8 cellular contexts compared by ENCODE assay signal in the genomic region with DNA sequence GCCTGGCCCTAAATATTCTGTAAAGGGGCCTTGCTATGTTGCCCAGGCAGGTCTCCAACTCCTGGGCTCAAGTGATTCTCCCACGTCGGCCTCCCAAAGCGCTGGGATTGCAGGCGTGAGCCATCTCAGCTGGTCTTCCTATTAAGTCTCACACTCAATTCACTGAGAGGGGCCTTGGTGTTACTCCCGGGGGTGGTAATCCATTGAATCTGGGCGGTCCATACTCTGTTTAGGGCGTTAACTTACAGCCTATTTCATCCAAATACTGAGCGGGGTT. TPM values are rescaled to one million over a fixed set of nuclear protein-coding genes. Genes with fewer than 3 reads are reported as not detected.
DNase-seq lines count a peak whose midpoint lies in the region; TF ChIP-seq lines count a peak whose summit lies in the region.

No MANE protein-coding gene starts in this region.

- peak overlapping the region; percentile 96 for H3K18ac ChIP-seq in trophoblast cell (ENCODE audit: low read length)

- peak overlapping the region; percentile 99 for H4K12ac ChIP-seq in trophoblast cell (ENCODE audit: low read depth, low read length)

- peaks cover 12% of the 10 kb centered on the region for H3K79me1 ChIP-seq in trophoblast cell (ENCODE audit: low read length)

- H3K27me3 ChIP-seq in fibroblast of lung (ENCODE audit: control insufficient read depth, insufficient read depth, low read length) (no peaks in the 10 kb centered on the region), trophoblast cell (ENCODE audit: insufficient read depth, low read length) (no peaks in the 10 kb centered on the region)

- H4K20me1 ChIP-seq in fibroblast of lung (ENCODE audit: control insufficient read depth, extremely low read depth, insufficient read depth, low read length): no peaks in the 10 kb centered on the region

- H4K8ac ChIP-seq in trophoblast cell (ENCODE audit: low read depth, low read length): peak overlapping the region; percentile 100

- no CpG with 5 or more reads among the region's 8 CpGs for WGBS in trophoblast cell (ENCODE audit: extremely low coverage, insufficient coverage, insufficient read length)

- H3K36me3 ChIP-seq in ES-I3 (ENCODE audit: insufficient read depth, low read length) (peaks cover 14% of the 10 kb centered on the region), SK-N-MC (ENCODE audit: insufficient read depth, low read length) (peaks cover 78% of the 10 kb centered on the region), fibroblast of lung (ENCODE audit: control insufficient read depth, insufficient read depth, low read length) (peaks cover 27% of the 10 kb centered on the region), trophoblast cell (ENCODE audit: control insufficient read depth in 1 of 2, insufficient read depth in 2 of 2, low read length in 2 of 2) (peaks cover 51 to 56% of the 10 kb centered on the region in 2 experiments)

- H3K4me2 ChIP-seq in fibroblast of lung (ENCODE audit: extremely low read depth, insufficient read depth, low read length) (peak overlapping the region; percentile 84), trophoblast cell (ENCODE audit: low read length) (peak overlapping the region; percentile 85)

- no peak for DNase-seq in SK-N-MC (ENCODE audit: low read depth, low spot score)
- no peak for DNase-seq in fibroblast of lung (ENCODE audit: low read depth in 2 of 2)
- no peak for DNase-seq in trophoblast cell
- DNase-seq in stimulated activated naive CD4-positive, alpha-beta T cell treated with Interleukin-2 at 50 U/mL for 16 hours (lab: John Stamatoyannopoulos, UW): no peak
- no peak for DNase-seq in nucleus accumbens (lab: John Stamatoyannopoulos, UW)
- DNase-seq in SKM-1 treated with dmso at 0.1 percent for 144 hours (lab: John Stamatoyannopoulos, UW; ENCODE audit: unreplicated experiment): no peak
- DNase-seq in NCI-H187 (lab: John Stamatoyannopoulos, UW): no peak

- H3K79me2 ChIP-seq in fibroblast of lung (ENCODE audit: control insufficient read depth, insufficient read depth, low read length) (peaks cover 61% of the 10 kb centered on the region), trophoblast cell (ENCODE audit: control insufficient read depth, insufficient read depth, low read length, poor library complexity) (peaks cover 28% of the 10 kb centered on the region)

- H3K9me3 ChIP-seq in ES-I3 (ENCODE audit: control insufficient read depth, insufficient read depth, low read length): no peaks in the 10 kb centered on the region
- H3K9me3 ChIP-seq in SK-N-MC (ENCODE audit: low read depth, low read length): no peaks in the 10 kb centered on the region
- no peaks in the 10 kb centered on the region for H3K9me3 ChIP-seq in fibroblast of lung (ENCODE audit: control insufficient read depth, insufficient read depth, low read depth, low read length)
- no peaks in the 10 kb centered on the region for H3K9me3 ChIP-seq in trophoblast cell (ENCODE audit: insufficient read depth, low read depth, low read length)

- H3K4me1 ChIP-seq in ES-I3 (ENCODE audit: insufficient read depth, low read length): peaks cover 7% of the 10 kb centered on the region; the same call in 1 of the 2 replicates
- peaks cover 6% of the 10 kb centered on the region for H3K4me1 ChIP-seq in fibroblast of lung (ENCODE audit: control insufficient read depth, extremely low read depth, insufficient read depth, low read length)
- peaks cover 5 to 10% of the 10 kb centered on the region in 2 experiments for H3K4me1 ChIP-seq in trophoblast cell (ENCODE audit: control insufficient read depth in 1 of 2, insufficient read depth in 2 of 2, low read length in 2 of 2)

- peak overlapping the region; percentile 89 for H2AK5ac ChIP-seq in trophoblast cell (ENCODE audit: low read length)

- H3K14ac ChIP-seq in trophoblast cell (ENCODE audit: low read length): peak overlapping the region; percentile 99

- no peak overlapping the region for H2BK12ac ChIP-seq in trophoblast cell (ENCODE audit: low read length)

- peak overlapping the region; percentile 91 for H3K4ac ChIP-seq in trophoblast cell (ENCODE audit: low read depth, low read length)

- H3K9ac ChIP-seq in ES-I3 (ENCODE audit: low read depth, low read length): peak overlapping the region; percentile 66
- H3K9ac ChIP-seq in SK-N-MC (ENCODE audit: insufficient read length): peak overlapping the region; percentile 92
- peak overlapping the region; percentile 88 for H3K9ac ChIP-seq in fibroblast of lung (ENCODE audit: insufficient read depth, low read length)
- H3K9ac ChIP-seq in trophoblast cell (ENCODE audit: low read length): peak overlapping the region; percentile 98

- TF ChIP-seq CTCF in fibroblast of lung (conservative IDR thresholded peaks at IDR 0.05 in 1 of 2, IDR thresholded peaks at IDR 0.05 in 1 of 2; ENCODE audit: low read depth in 1 of 2, low read length in 2 of 2): no peak

- H3K4me3 ChIP-seq in SK-N-MC: peak overlapping the region; percentile 90
- H3K4me3 ChIP-seq in fibroblast of lung (replicated peaks in 1 of 4; ENCODE audit: control extremely low read depth in 1 of 4, insufficient read depth in 1 of 4, low read depth in 3 of 4, low read length in 4 of 4): peak overlapping the region; percentile 51 to 95 (median 75)
- H3K4me3 ChIP-seq in trophoblast cell (ENCODE audit: low read depth, low read length): no peak overlapping the region

- H4K91ac ChIP-seq in trophoblast cell (ENCODE audit: low read depth, low read length): peak overlapping the region; percentile 97

- peak overlapping the region; percentile 96 for H3K27ac ChIP-seq in SK-N-MC
- H3K27ac ChIP-seq in fibroblast of lung (ENCODE audit: insufficient read depth, low read length): peak overlapping the region; percentile 92
- H3K27ac ChIP-seq in trophoblast cell (ENCODE audit: low read depth, low read length): peak overlapping the region; percentile 90

- H2AFZ ChIP-seq in fibroblast of lung (ENCODE audit: low read length): peak overlapping the region; percentile 62
- H2AFZ ChIP-seq in trophoblast cell (ENCODE audit: insufficient read depth, low read length, poor library complexity): peak overlapping the region; percentile 89

- H2BK5ac ChIP-seq in trophoblast cell (ENCODE audit: low read depth, low read length, poor library complexity): peak overlapping the region; percentile 90

- H3K23ac ChIP-seq in trophoblast cell (ENCODE audit: low read length): no peak overlapping the region

- H2BK120ac ChIP-seq in trophoblast cell (ENCODE audit: insufficient read depth, low read length, poor library complexity): peak overlapping the region; percentile 96

RNA-seq across cellular contexts. Expression of a gene that starts 0.7 kb away (rescaled TPM):
- 29.3 and 32.0 TPM in 2 replicates for total RNA-seq in fibroblast of lung
- 33.7 and 56.9 TPM in 2 replicates for polyA plus RNA-seq in fibroblast of lung
- polyA plus RNA-seq in fibroblast of lung (2012): 68.3 and 107 TPM in 2 replicates
- polyA minus RNA-seq in fibroblast of lung (ENCODE audit: low replicate concordance): 64.3 and 132 TPM in 2 replicates
- 115 and 117 TPM in 2 replicates for polyA plus RNA-seq in trophoblast cell (2013)

RNA-seq across cellular contexts. Expression of a gene that starts 7.1 kb away (rescaled TPM):
- total RNA-seq in fibroblast of lung: 61.9 and 96.1 TPM in 2 replicates
- 76.2 and 89.8 TPM in 2 replicates for polyA plus RNA-seq in fibroblast of lung
- polyA plus RNA-seq in fibroblast of lung (2012): 101 and 132 TPM in 2 replicates
- 53.6 and 71.9 TPM in 2 replicates for polyA minus RNA-seq in fibroblast of lung (ENCODE audit: low replicate concordance)
- polyA plus RNA-seq in trophoblast cell (2013): 75.4 and 76.0 TPM in 2 replicates

RNA-seq across cellular contexts. Expression of a gene that starts 15.3 kb away (rescaled TPM):
- total RNA-seq in fibroblast of lung: 4.0 and 7.7 TPM in 2 replicates
- polyA plus RNA-seq in fibroblast of lung: 0.53 and 1.1 TPM in 2 replicates
- 2.8 and 3.4 TPM in 2 replicates for polyA plus RNA-seq in fibroblast of lung (2012)
- 0.26 and 0.55 TPM in 2 replicates for polyA minus RNA-seq in fibroblast of lung (ENCODE audit: low replicate concordance)
- 1.4 and 1.6 TPM in 2 replicates for polyA plus RNA-seq in trophoblast cell (2013)

RNA-seq across cellular contexts. Expression of a gene that starts 21.4 kb away (rescaled TPM):
- under 0.01 and 0.26 TPM in 2 replicates for total RNA-seq in fibroblast of lung
- 0.07 and 0.11 TPM in 2 replicates for polyA plus RNA-seq in fibroblast of lung
- polyA plus RNA-seq in fibroblast of lung (2012): 0.30 TPM in 1 of 2 replicates, not detected in the other
- not detected in 2 replicates for polyA minus RNA-seq in fibroblast of lung (ENCODE audit: low replicate concordance)
- polyA plus RNA-seq in trophoblast cell (2013): 10.2 and 11.1 TPM in 2 replicates

RNA-seq across cellular contexts. Expression of a gene that starts 21.7 kb away (rescaled TPM):
- total RNA-seq in fibroblast of lung: 13.4 and 18.5 TPM in 2 replicates
- 6.6 and 7.1 TPM in 2 replicates for polyA plus RNA-seq in fibroblast of lung
- 13.4 and 19.0 TPM in 2 replicates for polyA plus RNA-seq in fibroblast of lung (2012)
- polyA minus RNA-seq in fibroblast of lung (ENCODE audit: low replicate concordance): 31.2 and 54.8 TPM in 2 replicates
- 18.4 and 20.0 TPM in 2 replicates for polyA plus RNA-seq in trophoblast cell (2013)
